32 cellular contexts compared by ENCODE assay signal in the genomic region with DNA sequence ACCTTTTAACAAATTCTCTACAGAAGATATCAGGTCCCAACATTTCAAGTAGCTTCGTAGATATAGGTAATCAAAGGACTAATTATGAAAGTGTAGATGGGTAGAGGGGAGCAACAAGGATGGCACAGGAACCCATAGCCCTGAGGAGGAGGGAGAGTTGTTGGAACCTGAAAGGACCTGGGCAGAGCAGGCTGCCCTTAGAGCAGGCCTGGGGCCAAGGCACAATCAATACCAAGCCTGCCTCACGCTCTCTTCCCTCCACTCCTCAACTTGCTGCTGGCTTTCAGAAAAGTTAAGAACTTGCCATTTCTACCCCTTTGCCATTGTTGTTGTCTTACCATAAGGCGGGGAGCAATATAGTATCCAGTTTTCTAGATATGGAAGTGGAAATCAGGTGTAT. TPM values are rescaled to one million over a fixed set of nuclear protein-coding genes. Genes with fewer than 3 reads are reported as not detected.
"Had no signal": no experiment of that assay in that cellular context is flagged by ENCODE, and none has a peak within 500 bp of the region (broad histone marks: within the 10 kb centered on the region; RNA-seq: fewer than 3 reads in every experiment).

No MANE protein-coding gene starts in this region.

- DNase-seq: stimulated activated CD4-positive, alpha-beta T cell treated with anti-CD3 and anti-CD28 coated beads, Interleukin-2, amount 100 ng/mL, for 48 hours; stimulated activated CD4-positive, alpha-beta T cell treated with anti-CD3 and anti-CD28 coated beads, Interleukin-4, amount 100 ng/mL, for 1 hour; stimulated activated CD4-positive, alpha-beta T cell treated with anti-CD3 and anti-CD28 coated beads, Interleukin-4, amount 100 ng/mL, for 24 hours; stimulated activated CD4-positive, alpha-beta T cell treated with anti-CD3 and anti-CD28 coated beads, Interleukin-4, amount 100 ng/mL, for 4 hours; stimulated activated CD8-positive, alpha-beta memory T cell treated with anti-CD3 and anti-CD28 coated beads, Interleukin-4, amount 100 ng/mL, for 48 hours; stimulated activated naive B cell treated with anti-CD40 and anti-IgM and Interleukin-4, amounts not matched to agents 10 μg/mL and 1 μg/mL and 100 μg/mL, for 72 hours; stimulated activated naive CD4-positive, alpha-beta T cell; stimulated activated naive CD4-positive, alpha-beta T cell treated with Interleukin-2 at 50 U/mL for 16 hours; stimulated activated naive CD8-positive, alpha-beta T cell treated with anti-CD3 and anti-CD28 coated beads, Interleukin-15, amount 100 ng/mL, for 72 hours; stimulated activated naive CD8-positive, alpha-beta T cell treated with anti-CD3 and anti-CD28 coated beads, Interleukin-15, Interleukin-2, amounts not matched to agents 100 U/mL and 50 U/mL, for 24 hours; stomach; substantia nigra; testis; thyroid gland; tibial artery; transverse colon; trophoblast cell; upper lobe of left lung; upper lobe of right lung; uterus had no signal

- H3K9me3 ChIP-seq: suprapubic skin, testis, thoracic aorta, thyroid gland, transverse colon, upper lobe of left lung, upper lobe of right lung, uterus, vagina had no signal

- H3K27ac ChIP-seq: stomach, suprapubic skin, testis, thoracic aorta, thyroid gland, tibial artery, tibial nerve, transverse colon, upper lobe of left lung, upper lobe of right lung, uterus, vagina had no signal

- FAIRE-seq: urothelium cell line had no signal

- H3K4me3 ChIP-seq: stomach, suprapubic skin, testis, thoracic aorta, thyroid gland, tibial artery, tibial nerve, transverse colon, upper lobe of left lung, upper lobe of right lung, uterus, vagina had no signal

- H3K27me3 ChIP-seq: stomach, suprapubic skin, testis, thyroid gland, tibial artery, tibial nerve, transverse colon, upper lobe of left lung, upper lobe of right lung, uterus, vagina had no signal

- H3K36me3 ChIP-seq: stomach, suprapubic skin, thoracic aorta, thyroid gland, tibial artery, tibial nerve, transverse colon, upper lobe of left lung, upper lobe of right lung, uterus, vagina had no signal

- ATAC-seq: stimulated activated effector memory CD8-positive, alpha-beta T cell treated with anti-CD3 and anti-CD28 coated beads, Interleukin-12 subunit alpha, Interleukin-12 subunit beta, amount 100 ng/mL, for 72 hours; stimulated activated memory B cell treated with anti-CD40 and anti-IgM and Interleukin-4, amounts not matched to agents 10 μg/mL and 1 μg/mL and 100 μg/mL, for 72 hours; stimulated activated naive B cell treated with anti-CD40 and anti-IgM and Interleukin-4, amounts not matched to agents 10 μg/mL and 1 μg/mL and 100 μg/mL, for 72 hours; stimulated activated naive CD8-positive, alpha-beta T cell treated with anti-CD3 and anti-CD28 coated beads, Interleukin-15, amount 100 ng/mL, for 72 hours; stimulated activated naive CD8-positive, alpha-beta T cell treated with anti-CD3 and anti-CD28 coated beads, Interleukin-15, Interleukin-2, amounts not matched to agents 100 U/mL and 50 U/mL, for 24 hours; upper lobe of right lung had no signal

- H3K4me1 ChIP-seq: stomach, suprapubic skin, testis, thyroid gland, tibial artery, tibial nerve, transverse colon, upper lobe of left lung, upper lobe of right lung, uterus, vagina had no signal

RNA-seq across cellular contexts. Expression of a gene that starts 10.1 kb away (rescaled TPM):
- total RNA-seq: stomach, subcutaneous adipose tissue, suprapubic skin, temporal lobe, testis, thoracic aorta, thyroid gland, tibial nerve, upper lobe of left lung, upper lobe of right lung, ureter, urinary bladder, vagina had no signal
- polyA plus RNA-seq: stomach, thymus, urinary bladder had no signal
